ENCODE assay signal across 22 cellular contexts in the genomic region with DNA sequence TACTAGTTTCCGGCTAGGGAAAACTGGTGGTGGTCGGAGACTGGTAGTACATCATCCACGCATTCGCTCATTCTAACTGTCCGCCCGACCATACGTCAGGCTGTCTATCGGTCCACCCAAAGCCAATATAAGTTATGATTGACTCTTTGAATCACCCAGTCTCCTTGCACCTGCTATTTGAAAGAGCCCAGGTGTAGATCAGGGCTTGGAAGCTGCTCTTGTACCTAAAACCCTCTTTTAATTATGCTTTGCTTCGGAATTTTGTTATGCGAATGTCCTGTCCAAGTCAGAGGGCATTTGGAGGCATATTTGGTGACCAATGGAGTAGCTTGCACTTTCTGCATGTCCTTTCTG. TPM values are rescaled to one million over a fixed set of nuclear protein-coding genes. Genes with fewer than 3 reads are reported as not detected.
"Had no signal": no experiment of that assay in that cellular context is flagged by ENCODE, and none has a peak within 500 bp of the region (broad histone marks: within the 10 kb centered on the region; RNA-seq: fewer than 3 reads in every experiment).

No MANE protein-coding gene starts in this region.

- DNase-seq: activated CD4-positive, alpha-beta T cell treated with anti-CD3 and anti-CD28 coated beads, Interleukin-2, amount 50 U/mL, for 48 hours; activated CD8-positive, alpha-beta memory T cell treated with anti-CD3 and anti-CD28 coated beads, Interleukin-2, amount 10 ng/mL, durations not matched to agents 7 days and 5 days; activated naive CD4-positive, alpha-beta T cell; caudate nucleus; left ventricle myocardium inferior; mesenchymal stem cell; naive B cell had no signal

- FAIRE-seq: endometrium, frontal cortex, TTC549 had no signal

- H3K9me3 ChIP-seq: left ventricle myocardium inferior, mucosa of descending colon, prostate gland, right atrium auricular region had no signal

- H2AFZ ChIP-seq: neural progenitor cell had no signal

- ATAC-seq: activated CD4-positive, alpha-beta T cell treated with anti-CD3 and anti-CD28 coated beads for 36 hours; activated CD8-positive, alpha-beta memory T cell treated with anti-CD3 and anti-CD28 coated beads, Interleukin-2, amount 10 ng/mL, durations not matched to agents 7 days and 5 days; activated T-helper 17 cell treated with anti-CD3 and anti-CD28 coated beads, Interleukin-2, amount 50 U/mL, for 72 hours; stimulated activated naive CD8-positive, alpha-beta T cell treated with anti-CD3 and anti-CD28 coated beads, Interleukin-15, Interleukin-2, amounts not matched to agents 100 U/mL and 50 U/mL, for 24 hours had no signal

- H3K36me3 ChIP-seq: left ventricle myocardium inferior, neural progenitor cell, prostate gland, right atrium auricular region, tibial nerve had no signal

- H3K4me3 ChIP-seq: left ventricle myocardium inferior, mucosa of descending colon, prostate gland, right atrium auricular region, tibial nerve had no signal

- H3K27ac ChIP-seq: left ventricle myocardium inferior, neural progenitor cell, prostate gland, right atrium auricular region, tibial nerve had no signal

- H3K9ac ChIP-seq: neural progenitor cell had no signal

RNA-seq across cellular contexts. Expression of gene NKX2-1, which starts 5.7 kb away (rescaled TPM):
- total RNA-seq: activated CD4-positive, alpha-beta T cell treated with anti-CD3 and anti-CD28 coated beads for 36 hours; activated CD8-positive, alpha-beta memory T cell treated with anti-CD3 and anti-CD28 coated beads, Interleukin-2, amount 10 ng/mL, durations not matched to agents 7 days and 5 days; activated T-helper 17 cell treated with anti-CD3 and anti-CD28 coated beads, Interleukin-2, amount 50 U/mL, for 72 hours; kidney epithelial cell; left ventricle myocardium inferior; mucosa of descending colon; osteoblast; prostate gland; right atrium auricular region; skeletal muscle tissue; T-helper 2 cell treated with Interferon-gamma antibody and Interleukin-4, amounts not matched to agents 100 ng/mL and 5 ng/mL, for 36 hours; tibial nerve had no signal

RNA-seq across cellular contexts. Expression of gene NKX2-8, which starts 56.7 kb away (rescaled TPM):
- total RNA-seq: activated CD4-positive, alpha-beta T cell treated with anti-CD3 and anti-CD28 coated beads for 36 hours; activated CD8-positive, alpha-beta memory T cell treated with anti-CD3 and anti-CD28 coated beads, Interleukin-2, amount 10 ng/mL, durations not matched to agents 7 days and 5 days; activated T-helper 17 cell treated with anti-CD3 and anti-CD28 coated beads, Interleukin-2, amount 50 U/mL, for 72 hours; frontal cortex; kidney epithelial cell; left ventricle myocardium inferior; mucosa of descending colon; osteoblast; right atrium auricular region; skeletal muscle tissue; T-helper 2 cell treated with Interferon-gamma antibody and Interleukin-4, amounts not matched to agents 100 ng/mL and 5 ng/mL, for 36 hours; tibial nerve had no signal
